In genomic region chr14:90739318-90740077, GRCh38 we compare ENCODE assay signal across 20 cellular contexts.
DNase-seq lines count a peak whose midpoint lies in the region; ATAC-seq, FAIRE-seq and TF ChIP-seq lines count a peak whose summit lies in the region.
"Had no signal": no experiment of that assay in that cellular context is flagged by ENCODE, and none has a peak within 500 bp of the region (broad histone marks: within the 10 kb centered on the region; RNA-seq: fewer than 3 reads in every experiment).

No MANE protein-coding gene starts in this region.

- no peaks in the 10 kb centered on the region for H3K27me3 ChIP-seq in endodermal cell (ENCODE audit: control insufficient read depth, insufficient read depth, low read length, poor library complexity, severe bottlenecking)
- no peaks in the 10 kb centered on the region for H3K27me3 ChIP-seq in pancreas
- H3K27me3 ChIP-seq: gastroesophageal sphincter, Peyer's patch had no signal

- intact Hi-C loops in pancreas (cut with DNase I), result no loop called here

- H3K27me3 Mint-ChIP-seq in endodermal cell (ENCODE audit: insufficient read depth), result no peaks in the 10 kb centered on the region
- H3K27me3 Mint-ChIP-seq in stimulated activated naive CD8-positive, alpha-beta T cell treated with anti-CD3 and anti-CD28 coated beads, Interleukin-15, amount 100 ng/mL, for 72 hours, result no peaks in the 10 kb centered on the region
- H3K27me3 Mint-ChIP-seq: activated CD4-positive, alpha-beta T cell treated with anti-CD3 and anti-CD28 coated beads, Interleukin-2, amount 10 ng/mL, durations not matched to agents 7 days and 5 days; CD8-positive, alpha-beta memory T cell; naive B cell; progenitor cell of endocrine pancreas had no signal

- no peak for TF ChIP-seq CTCF in endodermal cell (conservative IDR thresholded peaks at IDR 0.05)
- no peak for TF ChIP-seq CTCF in pancreas (IDR thresholded peaks at IDR 0.05)

- H3K4me1 ChIP-seq in endodermal cell (ENCODE audit: control insufficient read depth, insufficient read depth, low read length) (peaks cover 5% of the 10 kb centered on the region), pancreas (no peaks in the 10 kb centered on the region)
- H3K4me1 ChIP-seq: Peyer's patch had no signal

- H3K4me3 ChIP-seq in endodermal cell (ENCODE audit: low read length) (no peak overlapping the region), pancreas (no peak overlapping the region)
- H3K4me3 ChIP-seq: coronary artery, gastroesophageal sphincter, Peyer's patch had no signal

- H3K27ac ChIP-seq in endodermal cell (ENCODE audit: low read depth, low read length) (no peak overlapping the region), pancreas (peak overlapping the region in 2 of 4 donors; percentile 11 to 35)
- H3K27ac ChIP-seq: coronary artery, Peyer's patch had no signal

- H3K9ac ChIP-seq in endodermal cell (ENCODE audit: extremely low read depth, low read length, poor library complexity, severe bottlenecking), result no peak overlapping the region

- WGBS in endodermal cell (ENCODE audit: insufficient coverage in 1 of 2, insufficient read length in 1 of 2), 2 experiments, result 81 to 82% methylated on average over 2 to 6 of the region's 7 CpGs
- WGBS in pancreas, 2 donors, result 66% methylated on average over 7 of the region's 7 CpGs

- peaks cover 8% of the 10 kb centered on the region for H3K4me1 Mint-ChIP-seq in endodermal cell
- H3K4me1 Mint-ChIP-seq in stimulated activated naive CD8-positive, alpha-beta T cell treated with anti-CD3 and anti-CD28 coated beads, Interleukin-15, amount 100 ng/mL, for 72 hours, result no peaks in the 10 kb centered on the region
- H3K4me1 Mint-ChIP-seq: activated CD4-positive, alpha-beta T cell treated with anti-CD3 and anti-CD28 coated beads, Interleukin-2, amount 10 ng/mL, durations not matched to agents 7 days and 5 days; CD8-positive, alpha-beta memory T cell; naive B cell had no signal

- no peaks in the 10 kb centered on the region for H3K9me3 Mint-ChIP-seq in endodermal cell
- H3K9me3 Mint-ChIP-seq in stimulated activated naive CD8-positive, alpha-beta T cell treated with anti-CD3 and anti-CD28 coated beads, Interleukin-15, amount 100 ng/mL, for 72 hours, result no peaks in the 10 kb centered on the region
- H3K9me3 Mint-ChIP-seq: activated CD4-positive, alpha-beta T cell treated with anti-CD3 and anti-CD28 coated beads, Interleukin-2, amount 10 ng/mL, durations not matched to agents 7 days and 5 days; activated naive CD4-positive, alpha-beta T cell treated with anti-CD3 and anti-CD28 coated beads for 36 hours; CD8-positive, alpha-beta memory T cell had no signal

- DNase-seq in D341Med (ENCODE audit: low spot score) (peak; percentile 58), NCI-H446 treated with DMSO at 0.1 percent for 48 hours (lab: John Stamatoyannopoulos, UW) (peak; percentile 77), endodermal cell (peak; percentile 56), pancreas (no peak), GDM1 (lab: John Stamatoyannopoulos, UW) (no peak)
- no peak for DNase-seq in stimulated activated naive CD8-positive, alpha-beta T cell treated with anti-CD3 and anti-CD28 coated beads, Interleukin-15, amount 100 ng/mL, for 72 hours
- DNase-seq: activated CD4-positive, alpha-beta T cell treated with anti-CD3 and anti-CD28 coated beads, Interleukin-2, amount 10 ng/mL, durations not matched to agents 7 days and 5 days; activated CD8-positive, alpha-beta memory T cell treated with anti-CD3 and anti-CD28 coated beads, Interleukin-2, amount 50 U/mL, for 48 hours; activated naive CD4-positive, alpha-beta T cell treated with anti-CD3 and anti-CD28 coated beads for 36 hours; CD8-positive, alpha-beta memory T cell; naive B cell; NCI-H1436; NCI-H526 treated with DMSO at 0.1 percent for 48 hours; Peyer's patch; stimulated activated naive CD4-positive, alpha-beta T cell had no signal

- no peak for TF ChIP-seq POLR2A in GM18505 (IDR thresholded peaks at IDR 0.05; ENCODE audit: borderline replicate concordance, extremely low read depth, insufficient read depth, insufficient read length)

- H3K36me3 ChIP-seq in endodermal cell (ENCODE audit: control insufficient read depth, insufficient read depth, low read length) (no peaks in the 10 kb centered on the region), pancreas (no peaks in the 10 kb centered on the region)
- H3K36me3 ChIP-seq: Peyer's patch had no signal

- H3K9me3 ChIP-seq in endodermal cell (ENCODE audit: control insufficient read depth, low read length), result no peaks in the 10 kb centered on the region
- no peaks in the 10 kb centered on the region for H3K9me3 ChIP-seq in pancreas
- H3K9me3 ChIP-seq: gastroesophageal sphincter, Peyer's patch had no signal

- no peak overlapping the region for H3K4me3 Mint-ChIP-seq in endodermal cell
- H3K4me3 Mint-ChIP-seq in stimulated activated naive CD8-positive, alpha-beta T cell treated with anti-CD3 and anti-CD28 coated beads, Interleukin-15, amount 100 ng/mL, for 72 hours, result no peak overlapping the region
- H3K4me3 Mint-ChIP-seq: activated CD4-positive, alpha-beta T cell treated with anti-CD3 and anti-CD28 coated beads, Interleukin-2, amount 10 ng/mL, durations not matched to agents 7 days and 5 days; activated naive CD4-positive, alpha-beta T cell treated with anti-CD3 and anti-CD28 coated beads for 36 hours; CD8-positive, alpha-beta memory T cell; naive B cell had no signal

- no peak for FAIRE-seq in pancreas (lab: Jason Lieb, UNC)

- peaks cover 6% of the 10 kb centered on the region for H3K36me3 Mint-ChIP-seq in endodermal cell (ENCODE audit: low read depth)
- H3K36me3 Mint-ChIP-seq: CD8-positive, alpha-beta memory T cell; naive B cell had no signal

- peak; percentile 18 to 47 (median 34) for ATAC-seq in pancreas
- ATAC-seq in stimulated activated naive CD8-positive, alpha-beta T cell treated with anti-CD3 and anti-CD28 coated beads, Interleukin-15, amount 100 ng/mL, for 72 hours, result no peak
- no peak for ATAC-seq in GM19455 (IDR thresholded peaks at IDR 0.05; ENCODE audit: unreplicated experiment)
- ATAC-seq in GM18505 (IDR thresholded peaks at IDR 0.05; ENCODE audit: unreplicated experiment), result no peak
- ATAC-seq: gastroesophageal sphincter had no signal

- H3K27ac Mint-ChIP-seq in endodermal cell, result peak overlapping the region; percentile 62
- H3K27ac Mint-ChIP-seq in stimulated activated naive CD8-positive, alpha-beta T cell treated with anti-CD3 and anti-CD28 coated beads, Interleukin-15, amount 100 ng/mL, for 72 hours, result no peak overlapping the region
- H3K27ac Mint-ChIP-seq: activated CD4-positive, alpha-beta T cell treated with anti-CD3 and anti-CD28 coated beads, Interleukin-2, amount 10 ng/mL, durations not matched to agents 7 days and 5 days; activated naive CD4-positive, alpha-beta T cell treated with anti-CD3 and anti-CD28 coated beads for 36 hours; naive B cell; progenitor cell of endocrine pancreas had no signal

Comparison
In these comparisons a context has a peak if more than half of its experiments do, and no peak if none do; other contexts are left out.
1. DNase-seq: peak in D341Med (single experiment), NCI-H446 treated with DMSO at 0.1 percent for 48 hours (single experiment) and endodermal cell (single experiment); none in pancreas (0 of 6), stimulated activated naive CD8-positive, alpha-beta T cell treated with anti-CD3 and anti-CD28 coated beads, Interleukin-15, amount 100 ng/mL, for 72 hours (0 of 2) and GDM1 (single experiment).
2. ATAC-seq: peak in pancreas (4 of 4); none in stimulated activated naive CD8-positive, alpha-beta T cell treated with anti-CD3 and anti-CD28 coated beads, Interleukin-15, amount 100 ng/mL, for 72 hours (single experiment), GM19455 (single experiment) and GM18505 (single experiment).